Comparison of ENCODE assay signal across 23 cellular contexts in the genomic region with DNA sequence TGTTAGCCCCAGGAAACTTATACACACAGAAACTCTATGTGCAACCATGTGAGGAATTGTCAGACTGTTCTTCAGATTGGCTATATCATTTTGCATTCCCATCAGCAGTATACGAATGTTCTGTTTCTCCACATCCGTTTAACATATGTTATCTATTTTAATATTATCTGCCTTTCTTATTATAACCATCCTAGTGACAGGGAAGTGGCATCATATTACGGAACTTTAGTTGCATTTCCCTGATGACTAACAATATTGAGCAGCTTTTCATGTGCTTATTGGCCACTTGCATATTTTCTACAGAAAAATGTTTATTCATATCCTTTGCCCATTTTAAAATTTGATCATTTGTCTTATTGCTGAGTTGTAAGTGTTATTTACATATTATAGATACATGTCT.
"Had no signal": no experiment of that assay in that cellular context is flagged by ENCODE, and none has a peak within 500 bp of the region (broad histone marks: within the 10 kb centered on the region; RNA-seq: fewer than 3 reads in every experiment).

No MANE protein-coding gene starts in this region.

- H3K27me3 ChIP-seq: breast epithelium, hepatocyte had no signal

- H3K4me3 ChIP-seq: breast epithelium, coronary artery, hepatocyte, prostate gland, spleen, thoracic aorta had no signal

- DNase-seq: activated CD4-positive, alpha-beta T cell treated with anti-CD3 and anti-CD28 coated beads for 36 hours; activated CD4-positive, alpha-beta T cell treated with anti-CD3 and anti-CD28 coated beads, Interleukin-2, amount 50 U/mL, for 4 hours; activated CD8-positive, alpha-beta memory T cell treated with anti-CD3 and anti-CD28 coated beads, Interleukin-2, amount 50 U/mL, for 48 hours; activated naive CD4-positive, alpha-beta T cell treated with Interleukin-2 at 50 U/mL for 16 hours; activated naive CD8-positive, alpha-beta T cell treated with anti-CD3 and anti-CD28 coated beads for 36 hours; activated T-cell treated with anti-CD3 and anti-CD28 coated beads, Interleukin-2, amount 50 U/mL, for 4 hours; amniotic stem cell; endodermal cell; glutamatergic neuron; immature natural killer cell; kidney glomerular epithelial cell; left ventricle myocardium superior; mammary epithelial cell; spleen; stimulated activated CD4-positive, alpha-beta T cell treated with anti-CD3 and anti-CD28 coated beads, Interleukin-4, amount 100 ng/mL, for 24 hours; stimulated activated naive CD4-positive, alpha-beta T cell treated with Interleukin-2 at 50 U/mL for 16 hours had no signal

- H3K36me3 ChIP-seq: breast epithelium, prostate gland, spleen, thoracic aorta had no signal

- ATAC-seq: activated CD4-positive, alpha-beta T cell treated with anti-CD3 and anti-CD28 coated beads for 36 hours; activated T-cell treated with anti-CD3 and anti-CD28 coated beads, Interleukin-2, amount 50 U/mL, for 4 hours; left ventricle myocardium superior; natural killer cell treated with Interleukin-12 subunit alpha and Interleukin-12 subunit beta and Interleukin-15 and Interleukin-18, amount 100 ng/mL, for 72 hours; WTC11 had no signal
